Comparison of ENCODE assay signal across 8 cellular contexts in genomic region chr19:44951179-44952159, GRCh38. TPM values are rescaled to one million over a fixed set of nuclear protein-coding genes. Genes with fewer than 3 reads are reported as not detected.
A peak's percentile ranks its signal among the peaks of the same experiment; 100 is the strongest.
DNase-seq lines count a peak whose midpoint lies in the region; ATAC-seq and TF ChIP-seq lines count a peak whose summit lies in the region.

No MANE protein-coding gene starts in this region.

- H3K4me1 ChIP-seq in gastrocnemius medialis: peaks cover 24 to 26% of the 10 kb centered on the region in 2 donors

- peak; percentile 58 for DNase-seq in GM04504 (ENCODE audit: low read depth)
- peak; percentile 86 for DNase-seq in NAMALWA (ENCODE audit: low spot score)
- DNase-seq in SKM-1 (lab: John Stamatoyannopoulos, UW; ENCODE audit: unreplicated experiment): peak; percentile 5
- peak; percentile 75 for DNase-seq in amniotic epithelial cell (ENCODE audit: low read depth)
- peak; percentile 84 for DNase-seq in hepatic stellate cell (ENCODE audit: low spot score)
- DNase-seq in gastrocnemius medialis: peak; percentile 26 to 56

- peaks cover 0 to 6% of the 10 kb centered on the region in 2 donors for H3K36me3 ChIP-seq in gastrocnemius medialis

- no peaks in the 10 kb centered on the region for H3K27me3 ChIP-seq in gastrocnemius medialis

- no peak for TF ChIP-seq POLR2A in gastrocnemius medialis (IDR thresholded peaks at IDR 0.05)

- peak; percentile 70 to 88 (median 84) for TF ChIP-seq CTCF in gastrocnemius medialis (IDR thresholded peaks at IDR 0.05 in 4 of 5, conservative IDR thresholded peaks at IDR 0.05 in 1 of 5)

- ATAC-seq in gastrocnemius medialis: peak in 1 of 2 donors; percentile 32
- no peak for ATAC-seq in HG02852 (IDR thresholded peaks at IDR 0.05; ENCODE audit: unreplicated experiment)
- ATAC-seq in GM21786 (IDR thresholded peaks at IDR 0.05; ENCODE audit: unreplicated experiment): no peak

- no peak overlapping the region for H3K4me3 ChIP-seq in gastrocnemius medialis

- peak overlapping the region in 3 of 4 donors; percentile 35 to 48 (median 44) for H3K27ac ChIP-seq in gastrocnemius medialis

- H3K9me3 ChIP-seq in gastrocnemius medialis: no peaks in the 10 kb centered on the region

- in situ Hi-C loops in gastrocnemius medialis (cut with MboI; ENCODE audit: low sequenced_read_pairs in 4 of 4): loop anchor here in 3 of 4 donors (5.0 to 10.0 kb wide), 3 partner anchors 44 to 57 kb away; partner anchors contain the start of genes APOE (in 2 of the 3) and TOMM40 (in 1 of the 3)

- intact Hi-C loops in gastrocnemius medialis (cut with DNase I; ENCODE audit: low total_unique reads): loop anchor here (1.0 to 10.0 kb wide), 2 partner anchors 48 to 207 kb away; partner anchors contain the start of gene BCL3

RNA-seq across cellular contexts. Expression of gene CLPTM1, which starts 3.7 kb away (rescaled TPM):
- total RNA-seq in gastrocnemius medialis: 100 to 1,000 TPM in 1 of 4 donors, 10 to 100 TPM in 3; 61.3 to 116 (median 89.4) TPM

RNA-seq across cellular contexts. Expression of gene APOC2, which starts 5.6 kb away (rescaled TPM):
- total RNA-seq in gastrocnemius medialis: 10 to 100 TPM in 1 of 4 donors, 1 to 10 TPM in 1, not detected in 2; 8.9 to 24.0 TPM

RNA-seq across cellular contexts. Expression of gene APOC4, which starts 9.4 kb away (rescaled TPM):
- total RNA-seq in gastrocnemius medialis: not detected

RNA-seq across cellular contexts. Expression of gene APOC1, which starts 37.1 kb away (rescaled TPM):
- total RNA-seq in gastrocnemius medialis: 10 to 100 TPM in 1 of 4 donors, 1 to 10 TPM in 3; 1.1 to 18.7 (median 7.9) TPM

RNA-seq across cellular contexts. Expression of gene APOE, which starts 45.9 kb away (rescaled TPM):
- 10 to 100 TPM; 18.9 to 36.5 (median 29.1) TPM for total RNA-seq in gastrocnemius medialis

Comparison
In these comparisons a context has a peak if more than half of its experiments do, and no peak if none do; other contexts are left out.
1. DNase-seq: peak in every context shown above with its lines; median percentile 86 in NAMALWA; 84 in hepatic stellate cell; 75 in amniotic epithelial cell; 58 in GM04504; 41 in gastrocnemius medialis; 5 in SKM-1.